Comparison of ENCODE assay signal across 9 cellular contexts in the genomic region with DNA sequence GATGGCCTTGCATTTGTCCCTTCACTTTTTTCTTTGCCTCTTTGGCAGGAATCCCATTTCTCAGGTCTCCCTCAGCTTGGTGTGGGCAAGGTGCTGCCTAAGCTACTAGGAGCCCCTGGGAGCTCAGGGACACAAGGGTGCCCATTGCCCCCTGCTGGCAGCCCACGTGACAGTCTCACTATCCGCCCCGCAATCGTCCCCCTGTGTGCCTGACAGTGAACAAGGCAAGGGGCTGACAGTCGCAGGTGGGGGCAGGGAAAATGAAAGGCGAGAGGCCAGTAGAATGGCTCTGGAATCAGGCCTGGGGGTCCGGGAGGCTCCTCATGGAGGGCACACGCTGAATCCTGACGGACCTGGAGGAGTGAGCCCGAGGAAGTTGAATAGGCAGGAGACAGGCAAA. TPM values are rescaled to one million over a fixed set of nuclear protein-coding genes. Genes with fewer than 3 reads are reported as not detected.
DNase-seq lines count a peak whose midpoint lies in the region; ATAC-seq and TF ChIP-seq lines count a peak whose summit lies in the region.
"Had no signal": no experiment of that assay in that cellular context is flagged by ENCODE, and none has a peak within 500 bp of the region (broad histone marks: within the 10 kb centered on the region; RNA-seq: fewer than 3 reads in every experiment).

No MANE protein-coding gene starts in this region.

- H3K36me3 ChIP-seq in H7 (replicated peaks; ENCODE audit: control insufficient read depth, insufficient read depth, low read length) (no peaks in the 10 kb centered on the region), kidney epithelial cell (ENCODE audit: control insufficient read depth, insufficient read depth, low read length) (no peaks in the 10 kb centered on the region)
- H3K36me3 ChIP-seq: vagina had no signal

- H3K27ac Mint-ChIP-seq in activated T-cell treated with anti-CD3 and anti-CD28 coated beads, Interleukin-2, amount 50 U/mL, for 72 hours: no peak overlapping the region

- ATAC-seq in activated T-cell treated with anti-CD3 and anti-CD28 coated beads, Interleukin-2, amount 50 U/mL, for 72 hours (replicated peaks in 1 of 2): peak in 1 of 2 donors; percentile 38
- no peak for ATAC-seq in GM21390 (IDR thresholded peaks at IDR 0.05; ENCODE audit: unreplicated experiment)
- no peak for ATAC-seq in GM21515 (IDR thresholded peaks at IDR 0.05; ENCODE audit: unreplicated experiment)

- H3K27me3 Mint-ChIP-seq in activated T-cell treated with anti-CD3 and anti-CD28 coated beads, Interleukin-2, amount 50 U/mL, for 72 hours (ENCODE audit: low read depth): no peaks in the 10 kb centered on the region

- DNase-seq in Ammon's horn (ENCODE audit: low spot score) (peak; percentile 4), H7 (peak; percentile 35), kidney epithelial cell (ENCODE audit: low read depth) (no peak), GM03348 (ENCODE audit: low spot score) (no peak), KBM-7 (no peak)
- peak; percentile 31 to 41 for DNase-seq in activated T-cell treated with anti-CD3 and anti-CD28 coated beads, Interleukin-2, amount 50 U/mL, for 72 hours

- TF ChIP-seq CTCF in kidney epithelial cell (IDR thresholded peaks at IDR 0.05; ENCODE audit: insufficient read depth, low read length, poor library complexity, severe bottlenecking): peak; percentile 48

- no peak overlapping the region for H3K4me3 Mint-ChIP-seq in activated T-cell treated with anti-CD3 and anti-CD28 coated beads, Interleukin-2, amount 50 U/mL, for 72 hours

- peaks cover 42% of the 10 kb centered on the region for H3K4me1 Mint-ChIP-seq in activated T-cell treated with anti-CD3 and anti-CD28 coated beads, Interleukin-2, amount 50 U/mL, for 72 hours (ENCODE audit: low read depth)

- H3K9me3 Mint-ChIP-seq in activated T-cell treated with anti-CD3 and anti-CD28 coated beads, Interleukin-2, amount 50 U/mL, for 72 hours: no peaks in the 10 kb centered on the region

- H3K4me3 ChIP-seq in H7 (ENCODE audit: insufficient read depth, low read depth, low read length) (no peak overlapping the region), kidney epithelial cell (ENCODE audit: low read depth, low read length) (no peak overlapping the region)
- H3K4me3 ChIP-seq: vagina had no signal

- no peaks in the 10 kb centered on the region for H3K36me3 Mint-ChIP-seq in activated T-cell treated with anti-CD3 and anti-CD28 coated beads, Interleukin-2, amount 50 U/mL, for 72 hours (ENCODE audit: insufficient read depth in 2 of 2)

- H3K27me3 ChIP-seq in H7 (ENCODE audit: control insufficient read depth, insufficient read depth, low read length) (no peaks in the 10 kb centered on the region), kidney epithelial cell (ENCODE audit: control insufficient read depth, insufficient read depth, low read length) (no peaks in the 10 kb centered on the region)
- H3K27me3 ChIP-seq: vagina had no signal

- in situ Hi-C loops in KBM-7 (cut with MboI; ENCODE audit: low pct_unique_long_range_greater_than_20kb, low sequenced_read_pairs): no loop called here

RNA-seq across cellular contexts. Expression of gene PCDH12, which starts 2.0 kb away (rescaled TPM):
- total RNA-seq in H7 (2014; rRNA removed; shearing (Covaris generic)): 0.10 TPM in 1 of 2 replicates, not detected in the other
- under 1 TPM; 0.31 to 0.58 TPM for total RNA-seq in activated T-cell treated with anti-CD3 and anti-CD28 coated beads, Interleukin-2, amount 50 U/mL, for 72 hours
- total RNA-seq in kidney epithelial cell: not detected in 2 replicates

RNA-seq across cellular contexts. Expression of gene RNF14, which starts 8.9 kb away (rescaled TPM):
- 52.3 and 55.3 TPM in 2 replicates for total RNA-seq in H7 (2014; rRNA removed; shearing (Covaris generic))
- 10 to 100 TPM; 38.6 to 40.4 TPM for total RNA-seq in activated T-cell treated with anti-CD3 and anti-CD28 coated beads, Interleukin-2, amount 50 U/mL, for 72 hours
- 68.8 and 95.9 TPM in 2 replicates for total RNA-seq in kidney epithelial cell

RNA-seq across cellular contexts. Expression of gene DELE1, which starts 36.3 kb away (rescaled TPM):
- total RNA-seq in H7 (2014; rRNA removed; shearing (Covaris generic)): 61.7 and 83.1 TPM in 2 replicates
- total RNA-seq in activated T-cell treated with anti-CD3 and anti-CD28 coated beads, Interleukin-2, amount 50 U/mL, for 72 hours: 10 to 100 TPM; 48.6 to 52.2 TPM
- total RNA-seq in kidney epithelial cell: 62.3 and 74.1 TPM in 2 replicates

RNA-seq across cellular contexts. Expression of gene GNPDA1, which starts 52.8 kb away (rescaled TPM):
- 72.2 and 87.0 TPM in 2 replicates for total RNA-seq in H7 (2014; rRNA removed; shearing (Covaris generic))
- 10 to 100 TPM; 23.6 to 28.0 TPM for total RNA-seq in activated T-cell treated with anti-CD3 and anti-CD28 coated beads, Interleukin-2, amount 50 U/mL, for 72 hours
- 102 and 164 TPM in 2 replicates for total RNA-seq in kidney epithelial cell

Comparison
In these comparisons a context has a peak if more than half of its experiments do, and no peak if none do; other contexts are left out.
1. DNase-seq: peak in Ammon's horn (single experiment), H7 (single experiment) and activated T-cell treated with anti-CD3 and anti-CD28 coated beads, Interleukin-2, amount 50 U/mL, for 72 hours (2 of 2); none in kidney epithelial cell (single experiment), GM03348 (single experiment) and KBM-7 (single experiment).